Comparison of ENCODE assay signal across 22 cellular contexts in genomic region chr15:42688301-42688700, GRCh38. TPM values are rescaled to one million over a fixed set of nuclear protein-coding genes. Genes with fewer than 3 reads are reported as not detected.
DNase-seq lines count a peak whose midpoint lies in the region; ATAC-seq, FAIRE-seq and TF ChIP-seq lines count a peak whose summit lies in the region.
"Had no signal": no experiment of that assay in that cellular context is flagged by ENCODE, and none has a peak within 500 bp of the region (broad histone marks: within the 10 kb centered on the region; RNA-seq: fewer than 3 reads in every experiment).

No MANE protein-coding gene starts in this region.

- no peak overlapping the region for H2AFZ ChIP-seq in PC-3 (ENCODE audit: low read length)
- H2AFZ ChIP-seq in mammary epithelial cell (ENCODE audit: low read depth, low read length), result peak overlapping the region; percentile 4
- H2AFZ ChIP-seq in keratinocyte (ENCODE audit: control insufficient read depth, low read length), result no peak overlapping the region
- H2AFZ ChIP-seq: GM23248 had no signal

- in situ Hi-C loops in mammary epithelial cell (cut with MboI; ENCODE audit: low sequenced_read_pairs in 2 of 2), result no loop called here

- ATAC-seq in PC-3 (peak; percentile 20; the same call in 1 of the 2 replicates), HG02970 (IDR thresholded peaks at IDR 0.05; ENCODE audit: low FRiP score, unreplicated experiment) (no peak), HG03342 (IDR thresholded peaks at IDR 0.05; ENCODE audit: unreplicated experiment) (no peak)
- ATAC-seq: GM12878 had no signal

- CTCF ChIA-PET in PC-3 (lab: Charles Lee) (no interaction called here), mammary epithelial cell (lab: Charles Lee; ENCODE audit: low non-redundant PET) (no interaction called here)

- dilution Hi-C loops in mammary epithelial cell (cut with HindIII; ENCODE audit: low sequenced_read_pairs), result no loop called here
- dilution Hi-C loops in keratinocyte (cut with MboI; ENCODE audit: extremely low pct_ligation_motif_present, low sequenced_read_pairs), result no loop called here

- H3K27ac ChIP-seq in PC-3 (ENCODE audit: low read length), result no peak overlapping the region
- peak overlapping the region; percentile 5 for H3K27ac ChIP-seq in mammary epithelial cell (ENCODE audit: insufficient read depth, low read depth, low read length)
- H3K27ac ChIP-seq in keratinocyte (ENCODE audit: control insufficient read depth, insufficient read depth, low read length), result peak overlapping the region; percentile 32
- H3K27ac ChIP-seq: GM23248 had no signal

- H3K9me2 ChIP-seq in PC-3 (replicated peaks; ENCODE audit: low read length), result no peaks in the 10 kb centered on the region

- POLR2A ChIA-PET in PC-3 (lab: Charles Lee; ENCODE audit: unreplicated experiment), result no interaction called here

- H3K4me3 ChIP-seq in PC-3 (ENCODE audit: low read length), result no peak overlapping the region
- no peak overlapping the region for H3K4me3 ChIP-seq in mammary epithelial cell (replicated peaks in 1 of 3; ENCODE audit: insufficient read depth in 1 of 3, low read depth in 2 of 3, low read length in 3 of 3)
- no peak overlapping the region for H3K4me3 ChIP-seq in epithelial cell of esophagus (ENCODE audit: low read length)
- no peak overlapping the region for H3K4me3 ChIP-seq in keratinocyte (ENCODE audit: control insufficient read depth in 2 of 3, extremely low read depth in 1 of 3, insufficient read depth in 2 of 3, low read depth in 1 of 3, low read length in 3 of 3)
- H3K4me3 ChIP-seq: GM12878, GM23248, HAP-1 had no signal

- H3F3A ChIP-seq in PC-3 (ENCODE audit: low read length, unreplicated experiment), result no peaks in the 10 kb centered on the region

- H3K4me1 ChIP-seq in PC-3 (ENCODE audit: insufficient read depth, low read length) (no peaks in the 10 kb centered on the region), mammary epithelial cell (ENCODE audit: insufficient read depth, low read length) (peaks cover 16% of the 10 kb centered on the region), keratinocyte (ENCODE audit: control insufficient read depth, extremely low read depth, insufficient read depth, low read length) (peaks cover 15% of the 10 kb centered on the region)
- H3K4me1 ChIP-seq: BE2C, HAP-1 had no signal

- BruUV-seq in PC-3 (replicated peaks; lab: Mats Ljungman, UMichigan) (no TSS peak), mammary epithelial cell (replicated peaks; lab: Mats Ljungman, UMichigan) (no TSS peak)

- intact Hi-C loops in PC-3 (cut with micrococcal nuclease) (no loop called here), mammary epithelial cell (cut with micrococcal nuclease) (no loop called here)

- no peaks in the 10 kb centered on the region for H4K20me1 ChIP-seq in PC-3 (ENCODE audit: low read length)
- no peaks in the 10 kb centered on the region for H4K20me1 ChIP-seq in mammary epithelial cell (ENCODE audit: insufficient read depth, low read length)
- H4K20me1 ChIP-seq in keratinocyte (ENCODE audit: control insufficient read depth, extremely low read depth, insufficient read depth, low read length), result no peaks in the 10 kb centered on the region

- TF ChIP-seq CTCF in PC-3 (conservative IDR thresholded peaks at IDR 0.05; ENCODE audit: low read depth, low read length) (no peak), mammary epithelial cell (conservative IDR thresholded peaks at IDR 0.05 in 1 of 2, IDR thresholded peaks at IDR 0.05 in 1 of 2; ENCODE audit: extremely low read depth in 1 of 2, insufficient read depth in 1 of 2, low read depth in 1 of 2, low read length in 2 of 2) (no peak), epithelial cell of esophagus (IDR thresholded peaks at IDR 0.05; ENCODE audit: insufficient read depth, low read depth, low read length, missing control alignments) (no peak), keratinocyte (optimal IDR thresholded peaks at IDR 0.05 in 1 of 3, IDR thresholded peaks at IDR 0.05 in 1 of 3, conservative IDR thresholded peaks at IDR 0.05 in 1 of 3; ENCODE audit: extremely low read depth in 1 of 3, insufficient read depth in 2 of 3, low read length in 3 of 3) (no peak)

- WGBS in mammary epithelial cell (ENCODE audit: low coverage, missing lambda C conversion rate), result 18% methylated on average over 3 of the region's 3 CpGs

- H3K27me3 ChIP-seq in PC-3 (ENCODE audit: low read length) (no peaks in the 10 kb centered on the region), mammary epithelial cell (ENCODE audit: insufficient read depth, low read length) (no peaks in the 10 kb centered on the region), keratinocyte (ENCODE audit: control insufficient read depth, extremely low read depth, insufficient read depth, low read length) (no peaks in the 10 kb centered on the region)
- H3K27me3 ChIP-seq: BE2C had no signal

- H3K36me3 ChIP-seq in PC-3 (ENCODE audit: low read depth, low read length) (no peaks in the 10 kb centered on the region), mammary epithelial cell (ENCODE audit: insufficient read depth, low read length) (no peaks in the 10 kb centered on the region), keratinocyte (ENCODE audit: control insufficient read depth in 2 of 2, extremely low read depth in 1 of 2, insufficient read depth in 2 of 2, low read length in 2 of 2) (peaks cover 0 to 3% of the 10 kb centered on the region in 2 experiments)

- no peaks in the 10 kb centered on the region for H3K79me2 ChIP-seq in PC-3 (ENCODE audit: low read length)
- H3K79me2 ChIP-seq in mammary epithelial cell (ENCODE audit: insufficient read depth, low read length), result no peaks in the 10 kb centered on the region
- no peaks in the 10 kb centered on the region for H3K79me2 ChIP-seq in keratinocyte (ENCODE audit: control insufficient read depth, insufficient read depth, low read length)

- no peaks in the 10 kb centered on the region for H3K9me1 ChIP-seq in keratinocyte (ENCODE audit: control insufficient read depth, extremely low read depth, insufficient read depth, low read length)

- H3K9me3 ChIP-seq in PC-3 (ENCODE audit: low read length) (no peaks in the 10 kb centered on the region), mammary epithelial cell (replicated peaks; ENCODE audit: insufficient read depth, low read length) (no peaks in the 10 kb centered on the region), keratinocyte (ENCODE audit: control insufficient read depth, low read depth, low read length) (no peaks in the 10 kb centered on the region)
- H3K9me3 ChIP-seq: BE2C, HAP-1 had no signal

- no peak overlapping the region for H3K4me2 ChIP-seq in PC-3 (ENCODE audit: low read length)
- peak overlapping the region; percentile 47 for H3K4me2 ChIP-seq in mammary epithelial cell (ENCODE audit: insufficient read depth, low read depth, low read length)
- peak overlapping the region; percentile 58 for H3K4me2 ChIP-seq in keratinocyte (ENCODE audit: control insufficient read depth, extremely low read depth, insufficient read depth, low read depth, low read length)

- DNase-seq in PC-3 (no peak), mammary epithelial cell (peak; percentile 79), epithelial cell of esophagus (ENCODE audit: low read depth) (peak; percentile 96), keratinocyte (ENCODE audit: low read depth, low spot score) (no peak), HUDEP-2 (lab: John Stamatoyannopoulos, UW; ENCODE audit: unreplicated experiment in 76 of 76) (no peak)
- DNase-seq: ACHN; BE2C; C1 segment of cervical spinal cord; CD4-positive, CD25-positive, alpha-beta regulatory T cell; CD8-positive, alpha-beta memory T cell; COR-L47; DMS 273 treated with DMSO at 0.1 percent for 48 hours; DMS53; DND-41; EL; GM23248 had no signal

- no peak overlapping the region for H3K9ac ChIP-seq in PC-3 (ENCODE audit: low read length)
- H3K9ac ChIP-seq in mammary epithelial cell (ENCODE audit: insufficient read depth, low read length), result no peak overlapping the region
- no peak overlapping the region for H3K9ac ChIP-seq in keratinocyte (ENCODE audit: control insufficient read depth, extremely low read depth, insufficient read depth, low read length)
- H3K9ac ChIP-seq: GM23248 had no signal

- FAIRE-seq in keratinocyte (lab: Jason Lieb, UNC), result peak; percentile 95
- FAIRE-seq: A204.1, GM12878, GM19239 had no signal

RNA-seq across cellular contexts. Expression of gene CDAN1, which starts 48.6 kb away (rescaled TPM):
- 32.5 and 38.6 TPM in 2 replicates for total RNA-seq in PC-3 (2014; rRNA removed)
- 10 to 100 TPM in 1 of 2 donors, 1 to 10 TPM in 1; 7.5 to 15.0 TPM for total RNA-seq in mammary epithelial cell
- 4.7 TPM for polyA plus RNA-seq in mammary epithelial cell
- polyA minus RNA-seq in mammary epithelial cell, result 6.4 TPM
- polyA plus RNA-seq in keratinocyte, result 3.6 to 4.7 TPM (median 3.8 TPM) in 3 replicates
- 3.4 TPM for polyA plus RNA-seq in keratinocyte (2011; ENCODE audit: low read depth)
- 1.5 and 2.7 TPM in 2 replicates for polyA plus RNA-seq in keratinocyte (2011; cell fraction: cytosol; rRNA removed)
- 9.5 and 10.9 TPM in 2 replicates for polyA plus RNA-seq in keratinocyte (2011; cell fraction: nucleus; rRNA removed)
- polyA plus RNA-seq in keratinocyte (2012; ENCODE audit: low replicate concordance), result 4.5 and 4.8 TPM in 2 replicates
- 3.3 to 5.9 TPM (median 4.5 TPM) in 3 replicates for polyA minus RNA-seq in keratinocyte
- polyA minus RNA-seq in keratinocyte (2011; cell fraction: cytosol; rRNA and poly(A)+ RNA removed), result 3.1 TPM
- 9.2 and 9.5 TPM in 2 replicates for polyA minus RNA-seq in keratinocyte (2011; cell fraction: nucleus; rRNA and poly(A)+ RNA removed)

Comparison
In these comparisons a context has a peak if more than half of its experiments do, and no peak if none do; other contexts are left out.
1. DNase-seq: peak in mammary epithelial cell (single experiment) and epithelial cell of esophagus (single experiment); none in PC-3 (single experiment), keratinocyte (single experiment) and HUDEP-2 (0 of 76).